Comparison of ENCODE assay signal across 17 cellular contexts in the genomic region with DNA sequence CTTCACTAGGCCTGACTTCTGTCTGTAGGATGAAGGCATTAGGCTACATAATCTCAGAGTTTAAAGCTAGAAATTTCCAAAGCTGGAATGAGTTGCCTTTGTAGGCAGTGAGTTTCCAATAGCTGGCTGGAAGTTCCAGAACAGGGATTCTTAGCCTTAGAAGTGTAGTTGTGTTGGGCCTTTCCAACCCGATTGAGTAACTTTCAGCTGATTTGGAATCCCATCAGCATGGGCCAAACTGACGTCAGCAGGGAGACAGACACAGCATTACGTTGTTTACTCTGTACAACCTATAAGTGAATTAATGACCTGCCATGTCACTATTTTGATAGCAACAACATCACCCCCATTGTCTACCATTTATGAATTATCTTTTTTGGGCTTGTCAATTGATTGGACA.
"Had no signal": no experiment of that assay in that cellular context is flagged by ENCODE, and none has a peak within 500 bp of the region (broad histone marks: within the 10 kb centered on the region; RNA-seq: fewer than 3 reads in every experiment).

No MANE protein-coding gene starts in this region.

- H3K4me3 ChIP-seq: dorsolateral prefrontal cortex, heart right ventricle, testis had no signal

- H3K27ac Mint-ChIP-seq: activated CD8-positive, alpha-beta memory T cell treated with anti-CD3 and anti-CD28 coated beads, Interleukin-2, amount 10 ng/mL, durations not matched to agents 7 days and 5 days; activated naive CD4-positive, alpha-beta T cell treated with anti-CD3 and anti-CD28 coated beads for 36 hours; activated T-helper 2 cell treated with anti-CD3 and anti-CD28 coated beads, Interferon-gamma antibody, Interleukin-2, Interleukin-4, amounts not matched to agents 10 μg/mL and 5 μg/mL and 100 μg/mL, durations not matched to agents 14 hours and 24 hours and 36 hours; natural killer cell; stimulated activated naive CD8-positive, alpha-beta T cell treated with anti-CD3 and anti-CD28 coated beads, Interleukin-15, Interleukin-2, amounts not matched to agents 100 ng/mL and 50 ng/mL, for 24 hours had no signal

- H3K27me3 Mint-ChIP-seq: memory B cell had no signal

- H3K9me3 ChIP-seq: heart right ventricle, SK-N-SH, testis had no signal

- H3K4me2 ChIP-seq: SK-N-SH had no signal

- H3K27me3 ChIP-seq: dorsolateral prefrontal cortex, testis had no signal

- H3K9ac ChIP-seq: SK-N-SH had no signal

- H3K4me3 Mint-ChIP-seq: activated CD8-positive, alpha-beta memory T cell treated with anti-CD3 and anti-CD28 coated beads, Interleukin-2, amount 10 ng/mL, durations not matched to agents 7 days and 5 days; activated naive CD4-positive, alpha-beta T cell treated with anti-CD3 and anti-CD28 coated beads for 36 hours; memory B cell; natural killer cell; stimulated activated naive CD8-positive, alpha-beta T cell treated with anti-CD3 and anti-CD28 coated beads, Interleukin-15, Interleukin-2, amounts not matched to agents 100 ng/mL and 50 ng/mL, for 24 hours had no signal

- DNase-seq: activated CD4-positive, alpha-beta T cell treated with anti-CD3 and anti-CD28 coated beads for 1 hour; activated CD4-positive, alpha-beta T cell treated with anti-CD3 and anti-CD28 coated beads, Interleukin-2, amount 50 U/mL, for 48 hours; activated CD8-positive, alpha-beta memory T cell treated with anti-CD3 and anti-CD28 coated beads, Interleukin-2, amount 10 ng/mL, durations not matched to agents 7 days and 5 days; activated naive CD4-positive, alpha-beta T cell treated with anti-CD3 and anti-CD28 coated beads for 36 hours; activated T-cell treated with anti-CD3 and anti-CD28 coated beads, Interleukin-2, amount 50 U/mL, for 1 hour; dorsolateral prefrontal cortex; foreskin fibroblast; heart right ventricle; natural killer cell; posterior cingulate gyrus; SK-N-SH; T-helper 1 cell; T1000; testis had no signal

- H3K9me3 Mint-ChIP-seq: activated naive CD4-positive, alpha-beta T cell treated with anti-CD3 and anti-CD28 coated beads for 36 hours; activated T-helper 2 cell treated with anti-CD3 and anti-CD28 coated beads, Interferon-gamma antibody, Interleukin-2, Interleukin-4, amounts not matched to agents 10 μg/mL and 5 μg/mL and 100 μg/mL, durations not matched to agents 14 hours and 24 hours and 36 hours; memory B cell; natural killer cell; stimulated activated naive CD8-positive, alpha-beta T cell treated with anti-CD3 and anti-CD28 coated beads, Interleukin-15, Interleukin-2, amounts not matched to agents 100 ng/mL and 50 ng/mL, for 24 hours had no signal

- ATAC-seq: activated CD8-positive, alpha-beta memory T cell treated with anti-CD3 and anti-CD28 coated beads, Interleukin-2, amount 10 ng/mL, durations not matched to agents 7 days and 5 days; natural killer cell had no signal

- H3K36me3 ChIP-seq: heart right ventricle had no signal

- H3K36me3 Mint-ChIP-seq: natural killer cell had no signal

- H3K27ac ChIP-seq: heart right ventricle, testis had no signal
